8 cellular contexts compared by ENCODE assay signal in the genomic region with DNA sequence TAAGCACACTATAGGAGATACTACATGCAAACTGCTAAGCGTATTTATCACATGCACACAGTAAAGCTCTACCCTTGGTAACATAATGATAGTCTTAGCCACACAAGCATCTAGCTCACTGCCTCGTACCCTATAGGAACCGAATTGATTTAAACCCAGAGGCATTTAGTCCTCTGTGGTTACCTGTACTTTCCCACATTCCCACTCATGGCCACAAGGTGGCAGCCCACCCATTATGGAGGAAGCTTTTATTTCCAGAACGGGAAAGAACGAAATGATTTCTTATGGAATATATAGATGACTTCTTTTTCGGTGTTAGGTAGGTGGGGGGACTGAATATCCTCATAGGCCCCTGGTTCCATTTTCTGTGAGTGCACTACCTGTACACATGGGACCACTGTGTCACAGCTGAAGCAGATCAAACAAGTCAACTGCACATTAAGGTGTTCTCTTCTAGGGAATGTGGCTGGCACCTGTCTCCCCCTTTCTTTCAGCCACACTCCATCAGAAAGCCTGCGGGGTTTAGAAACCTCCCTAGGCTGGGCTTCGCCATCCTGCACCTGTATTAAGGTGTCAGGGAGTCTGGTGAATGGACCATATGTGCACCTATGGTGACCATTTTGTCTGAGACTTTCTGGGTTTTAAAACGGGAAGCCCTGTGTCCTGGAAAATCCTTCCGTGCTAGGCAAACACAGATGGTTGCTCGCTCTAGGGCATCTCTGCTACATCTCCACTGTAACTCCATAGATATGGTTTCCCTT.
DNase-seq lines count a peak whose midpoint lies in the region; ATAC-seq and TF ChIP-seq lines count a peak whose summit lies in the region.

No MANE protein-coding gene starts in this region.

- WGBS in heart right ventricle, 2 donors: 38 to 40% methylated on average over 11 of the region's 11 CpGs

- no peak for DNase-seq in CD14-positive monocyte (ENCODE audit: low spot score)
- peak; percentile 35 for DNase-seq in Jurkat, Clone E6-1 (ENCODE audit: low read depth, low spot score)
- DNase-seq in SHP77 treated with DMSO at 0.1 percent for 48 hours (lab: John Stamatoyannopoulos, UW): peak; percentile 33
- DNase-seq in activated naive CD8-positive, alpha-beta T cell treated with anti-CD3 and anti-CD28 coated beads for 36 hours: peak; percentile 26
- DNase-seq in heart right ventricle: peak; percentile 64 to 68
- peak; percentile 49 for DNase-seq in renal cortical epithelial cell (ENCODE audit: low read depth)

- no peaks in the 10 kb centered on the region for H3K4me1 Mint-ChIP-seq in CD14-positive monocyte
- H3K4me1 Mint-ChIP-seq in activated naive CD8-positive, alpha-beta T cell treated with anti-CD3 and anti-CD28 coated beads for 36 hours: peaks cover 3% of the 10 kb centered on the region

- no peak overlapping the region for H3K27ac ChIP-seq in heart right ventricle

- no peaks in the 10 kb centered on the region for H3K36me3 ChIP-seq in heart right ventricle

- peaks cover 2 to 5% (median 2%) of the 10 kb centered on the region in 3 donors for H3K27me3 Mint-ChIP-seq in CD14-positive monocyte (ENCODE audit: low read depth in 3 of 3)
- peaks cover 12% of the 10 kb centered on the region for H3K27me3 Mint-ChIP-seq in activated naive CD8-positive, alpha-beta T cell treated with anti-CD3 and anti-CD28 coated beads for 36 hours

- H3K9me3 ChIP-seq in heart right ventricle: no peaks in the 10 kb centered on the region

- TF ChIP-seq CTCF in CD14-positive monocyte (IDR thresholded peaks at IDR 0.05) (peak; percentile 83), heart right ventricle (IDR thresholded peaks at IDR 0.05) (peak; percentile 69 to 93 (median 89))

- H3K36me3 Mint-ChIP-seq in CD14-positive monocyte: no peaks in the 10 kb centered on the region
- H3K36me3 Mint-ChIP-seq in activated naive CD8-positive, alpha-beta T cell treated with anti-CD3 and anti-CD28 coated beads for 36 hours: no peaks in the 10 kb centered on the region

- intact Hi-C loops in CD14-positive monocyte (cut with micrococcal nuclease): loop anchor here in 1 of 2 donors (5.0 kb wide), 1 partner anchor 595 kb away; the partner anchor contains the start of gene SPDL1
- intact Hi-C loops in heart right ventricle (cut with DNase I): loop anchor here (1.0 to 10.0 kb wide), 14 partner anchors 210 to 595 kb away; partner anchors contain the start of genes SLIT3 (in 3 of the 10) and SPDL1 (in 2 of the 10)

- H3K27ac Mint-ChIP-seq in CD14-positive monocyte: no peak overlapping the region
- H3K27ac Mint-ChIP-seq in activated naive CD8-positive, alpha-beta T cell treated with anti-CD3 and anti-CD28 coated beads for 36 hours: no peak overlapping the region

- H3K9me3 Mint-ChIP-seq in CD14-positive monocyte: no peaks in the 10 kb centered on the region
- H3K9me3 Mint-ChIP-seq in activated naive CD8-positive, alpha-beta T cell treated with anti-CD3 and anti-CD28 coated beads for 36 hours: no peaks in the 10 kb centered on the region

- peaks cover 0 to 10% (median 4%) of the 10 kb centered on the region in 9 donors for H3K4me1 ChIP-seq in heart right ventricle

- H3K4me3 ChIP-seq in Jurkat, Clone E6-1 (ENCODE audit: low read length): no peak overlapping the region
- no peak overlapping the region for H3K4me3 ChIP-seq in heart right ventricle

- ATAC-seq in GM19328 (IDR thresholded peaks at IDR 0.05; ENCODE audit: unreplicated experiment): peak; percentile 66
- ATAC-seq in heart right ventricle: peak in 7 of 8 donors; percentile 39 to 70 (median 52)
- ATAC-seq in GM21381 (IDR thresholded peaks at IDR 0.05; ENCODE audit: unreplicated experiment): no peak

- peaks cover 0 to 28% (median 11%) of the 10 kb centered on the region in 7 donors for H3K27me3 ChIP-seq in heart right ventricle

- H3K4me3 Mint-ChIP-seq in CD14-positive monocyte: no peak overlapping the region
- H3K4me3 Mint-ChIP-seq in activated naive CD8-positive, alpha-beta T cell treated with anti-CD3 and anti-CD28 coated beads for 36 hours: no peak overlapping the region
